In genomic region chr17:81566461-81567126, GRCh38 we compare ENCODE assay signal across 9 cellular contexts. TPM values are rescaled to one million over a fixed set of nuclear protein-coding genes. Genes with fewer than 3 reads are reported as not detected.
A peak's percentile ranks its signal among the peaks of the same experiment; 100 is the strongest.
DNase-seq lines count a peak whose midpoint lies in the region; ATAC-seq and TF ChIP-seq lines count a peak whose summit lies in the region.
"Had no signal": no experiment of that assay in that cellular context is flagged by ENCODE, and none has a peak within 500 bp of the region (broad histone marks: within the 10 kb centered on the region; RNA-seq: fewer than 3 reads in every experiment).

No MANE protein-coding gene starts in this region.

- H3K27me3 Mint-ChIP-seq in effector memory CD8-positive, alpha-beta T cell, result no peaks in the 10 kb centered on the region

- no peak for TF ChIP-seq CTCF in ascending aorta (IDR thresholded peaks at IDR 0.05)

- peaks cover 41 to 62% of the 10 kb centered on the region in 2 donors for H3K36me3 ChIP-seq in ascending aorta

- ATAC-seq in effector memory CD8-positive, alpha-beta T cell (replicated peaks), result no peak

- peak overlapping the region; percentile 39 for H3K4me3 ChIP-seq in ascending aorta

- H3K4me3 Mint-ChIP-seq in effector memory CD8-positive, alpha-beta T cell, result no peak overlapping the region

- H3K9me3 ChIP-seq in ascending aorta, result no peaks in the 10 kb centered on the region
- H3K9me3 ChIP-seq: neutrophil had no signal

- DNase-seq in DMS153 (lab: John Stamatoyannopoulos, UW) (peak; percentile 50), NCI-H1105 treated with DMSO at 0.1 percent for 48 hours (lab: John Stamatoyannopoulos, UW) (peak; percentile 88), ascending aorta (ENCODE audit: low spot score in 2 of 2) (peak in 1 of 2 donors; percentile 93), hypothalamus (lab: John Stamatoyannopoulos, UW) (peak in 27 of 51 donors; percentile 2 to 52 (median 23)), substantia nigra (lab: John Stamatoyannopoulos, UW) (peak in 24 of 49 donors; percentile 12 to 68 (median 32)), ecto neural progenitor cell (ENCODE audit: low spot score) (no peak), SKM-1 treated with dmso at 0.1 percent for 144 hours (lab: John Stamatoyannopoulos, UW; ENCODE audit: unreplicated experiment) (no peak)
- no peak for DNase-seq in effector memory CD8-positive, alpha-beta T cell

- peak overlapping the region in 1 of 2 donors; percentile 64 for H3K27ac Mint-ChIP-seq in effector memory CD8-positive, alpha-beta T cell

- H3K27ac ChIP-seq in ascending aorta (peak overlapping the region; percentile 86 to 93), substantia nigra (ENCODE audit: low read depth, low read length, poor library complexity, severe bottlenecking) (peak overlapping the region; percentile 58)
- H3K27ac ChIP-seq: neutrophil had no signal

- H3K27me3 ChIP-seq in ascending aorta, result no peaks in the 10 kb centered on the region
- H3K27me3 ChIP-seq: neutrophil had no signal

- no peaks in the 10 kb centered on the region for H3K4me1 Mint-ChIP-seq in effector memory CD8-positive, alpha-beta T cell (ENCODE audit: low read depth in 2 of 2)

- intact Hi-C loops in ascending aorta (cut with DNase I), result loop anchor here (1.0 to 2.0 kb wide), 3 partner anchors 13 to 52 kb away; no protein-coding TSS in a partner anchor

- peaks cover 31 to 52% of the 10 kb centered on the region in 2 donors for H3K4me1 ChIP-seq in ascending aorta

- H3K36me3 Mint-ChIP-seq in effector memory CD8-positive, alpha-beta T cell (ENCODE audit: insufficient read depth), result peaks cover 84% of the 10 kb centered on the region

- no peaks in the 10 kb centered on the region for H3K9me3 Mint-ChIP-seq in effector memory CD8-positive, alpha-beta T cell

RNA-seq across cellular contexts. Expression of gene FAAP100, which starts 14.4 kb away (rescaled TPM):
- 75.6 TPM for total RNA-seq in ascending aorta

RNA-seq across cellular contexts. Expression of gene FSCN2, which starts 38.4 kb away (rescaled TPM):
- not detected for total RNA-seq in ascending aorta

RNA-seq across cellular contexts. Expression of gene ACTG1, which starts 54.0 kb away (rescaled TPM):
- total RNA-seq in ascending aorta, result 6,075 TPM

Comparison
In these comparisons a context has a peak if more than half of its experiments do, and no peak if none do; other contexts are left out.
1. DNase-seq: peak in DMS153 (single experiment), NCI-H1105 treated with DMSO at 0.1 percent for 48 hours (single experiment) and hypothalamus (27 of 51); none in ecto neural progenitor cell (single experiment), SKM-1 treated with dmso at 0.1 percent for 144 hours (single experiment) and effector memory CD8-positive, alpha-beta T cell (0 of 3).